Comparison of ENCODE assay signal across 19 cellular contexts in genomic region chr4:31175242-31175910, GRCh38.
"Had no signal": no experiment of that assay in that cellular context is flagged by ENCODE, and none has a peak within 500 bp of the region (broad histone marks: within the 10 kb centered on the region; RNA-seq: fewer than 3 reads in every experiment).

No MANE protein-coding gene starts in this region.

- H3K9me3 ChIP-seq: colonic mucosa, mucosa of descending colon, right atrium auricular region, stomach had no signal

- H3K4me1 ChIP-seq: colonic mucosa, right atrium auricular region, stomach had no signal

- H3K27ac ChIP-seq: colonic mucosa, right atrium auricular region, skin epidermis, stomach, thoracic aorta, WERI-Rb-1 had no signal

- H3K4me3 ChIP-seq: colonic mucosa, mucosa of descending colon, right atrium auricular region, skin epidermis, stomach, thoracic aorta had no signal

- ATAC-seq: activated CD4-positive, alpha-beta T cell treated with anti-CD3 and anti-CD28 coated beads for 36 hours; mucosa of descending colon; natural killer cell had no signal

- H3K36me3 ChIP-seq: colonic mucosa, right atrium auricular region, stomach, thoracic aorta, WERI-Rb-1 had no signal

- DNase-seq: activated CD4-positive, alpha-beta memory T cell treated with anti-CD3 and anti-CD28 coated beads, Interleukin-2, amount 10 ng/mL, durations not matched to agents 7 days and 5 days; activated CD4-positive, alpha-beta T cell treated with anti-CD3 and anti-CD28 coated beads for 36 hours; activated gamma-delta T cell; activated naive CD8-positive, alpha-beta T cell treated with anti-CD3 and anti-CD28 coated beads for 36 hours; activated T-cell treated with anti-CD3 and anti-CD28 coated beads, Interleukin-2, amount 50 U/mL, for 48 hours; anterior cingulate cortex; caudate nucleus; colonic mucosa; effector CD4-positive, alpha-beta T cell; erythroblast; mucosa of descending colon; natural killer cell; posterior cingulate gyrus; stomach; T-helper 9 cell; WERI-Rb-1 had no signal

- H3K27me3 ChIP-seq: colonic mucosa, right atrium auricular region, stomach had no signal
